ENCODE assay signal across 18 cellular contexts in genomic region chr7:104938741-104939390, GRCh38.
DNase-seq lines count a peak whose midpoint lies in the region; ATAC-seq and TF ChIP-seq lines count a peak whose summit lies in the region.
"Had no signal": no experiment of that assay in that cellular context is flagged by ENCODE, and none has a peak within 500 bp of the region (broad histone marks: within the 10 kb centered on the region; RNA-seq: fewer than 3 reads in every experiment).

No MANE protein-coding gene starts in this region.

- CTCF ChIA-PET in SK-N-SH (lab: Yijun Ruan, JAX): interaction anchor here (0.7 to 1.1 kb wide), 4 partner anchors 13 to 30 kb away, joined by 3 to 4 read pairs (median 4); no protein-coding TSS in a partner anchor

- H3K4me1 ChIP-seq in SK-N-SH (ENCODE audit: control insufficient read depth in 1 of 2, insufficient read depth in 2 of 2, low read depth in 1 of 2, low read length in 1 of 2) (peaks cover 0 to 16% of the 10 kb centered on the region in 2 experiments; a peak in 2 of 4 replicates), aorta (ENCODE audit: control insufficient read depth in 1 of 2, insufficient read depth in 2 of 2, low read length in 2 of 2) (no peaks in the 10 kb centered on the region)

- no peaks in the 10 kb centered on the region for H3K36me3 ChIP-seq in SK-N-SH (replicated peaks in 1 of 2; ENCODE audit: control insufficient read depth in 1 of 2, insufficient read depth in 2 of 2, low read length in 1 of 2)
- no peaks in the 10 kb centered on the region for H3K36me3 ChIP-seq in aorta (ENCODE audit: control insufficient read depth in 1 of 2, insufficient read depth in 2 of 2, low read length in 1 of 2)
- H3K36me3 ChIP-seq: BE2C, cardiac muscle cell, esophagus muscularis mucosa, spleen, tibial nerve, WERI-Rb-1 had no signal

- no peak; the same call in 2 of the 3 replicates for ATAC-seq in SK-N-SH treated with all-trans-retinoic acid at 6 μM for 48 hours
- peak; percentile 38 for ATAC-seq in HG03025 (IDR thresholded peaks at IDR 0.05; ENCODE audit: low FRiP score, unreplicated experiment)
- no peak for ATAC-seq in naive thymus-derived CD8-positive, alpha-beta T cell
- no peak for ATAC-seq in aorta (ENCODE audit: low FRiP score)

- TF ChIP-seq CTCF in SK-N-SH (IDR thresholded peaks at IDR 0.05) (no peak), GM13976 (IDR thresholded peaks at IDR 0.05; ENCODE audit: borderline replicate concordance, control extremely low read depth, extremely low read depth, insufficient read depth, missing control alignments) (no peak)

- WGBS in SK-N-SH (ENCODE audit: low lambda C conversion rate): 100% methylated on average over 1 of the region's 1 CpG
- 72 to 79% methylated on average over 1 of the region's 1 CpG for WGBS in aorta, 2 donors

- intact Hi-C loops in aorta (cut with DNase I): no loop called here

- no peak overlapping the region for H3K4me2 ChIP-seq in SK-N-SH

- H3K9me3 Mint-ChIP-seq in activated naive CD8-positive, alpha-beta T cell (ENCODE audit: low read depth): no peaks in the 10 kb centered on the region
- H3K9me3 Mint-ChIP-seq in naive thymus-derived CD8-positive, alpha-beta T cell: peaks cover 0 to 3% (median 0%) of the 10 kb centered on the region in 9 donors

- H3K27me3 ChIP-seq in SK-N-SH (ENCODE audit: insufficient read depth) (no peaks in the 10 kb centered on the region), aorta (ENCODE audit: control insufficient read depth in 1 of 2, insufficient read depth in 2 of 2, low read length in 1 of 2) (no peaks in the 10 kb centered on the region)
- H3K27me3 ChIP-seq: BE2C, cardiac muscle cell, esophagus muscularis mucosa, spleen, tibial nerve had no signal

- DNase-seq in SK-N-SH (peak; percentile 59), GM13976 (ENCODE audit: low spot score) (no peak), aorta (no peak), NCI-H526 (lab: John Stamatoyannopoulos, UW) (no peak)
- DNase-seq in naive thymus-derived CD8-positive, alpha-beta T cell: no peak
- DNase-seq: activated naive CD4-positive, alpha-beta T cell treated with anti-CD3 and anti-CD28 coated beads, Interleukin-2, amount 50 U/mL, for 16 hours; BE2C; H9; spleen; SW 1271; WERI-Rb-1 had no signal

- peaks cover 2% of the 10 kb centered on the region for H3K36me3 Mint-ChIP-seq in activated naive CD8-positive, alpha-beta T cell
- H3K36me3 Mint-ChIP-seq in naive thymus-derived CD8-positive, alpha-beta T cell: no peaks in the 10 kb centered on the region

- in situ Hi-C loops in GM13976 (cut with MboI; ENCODE audit: low sequenced_read_pairs, unreplicated experiment): no loop called here

- H3K4me1 Mint-ChIP-seq in activated naive CD8-positive, alpha-beta T cell (ENCODE audit: low read depth): peaks cover 36% of the 10 kb centered on the region
- peaks cover 14 to 45% (median 30%) of the 10 kb centered on the region in 4 donors for H3K4me1 Mint-ChIP-seq in naive thymus-derived CD8-positive, alpha-beta T cell

- H3K4me3 Mint-ChIP-seq in activated naive CD8-positive, alpha-beta T cell: no peak overlapping the region
- H3K4me3 Mint-ChIP-seq in naive thymus-derived CD8-positive, alpha-beta T cell: peak overlapping the region in 4 of 10 donors; percentile 21 to 64 (median 52)
- H3K4me3 Mint-ChIP-seq: H9 had no signal

- no peak overlapping the region for H2AFZ ChIP-seq in SK-N-SH (ENCODE audit: low read depth)

- H3K27ac ChIP-seq in SK-N-SH (ENCODE audit: low read depth in 2 of 2, low read length in 1 of 2) (peak overlapping the region in 1 of 2 experiments; percentile 75; a peak in 3 of 4 replicates), aorta (ENCODE audit: low read depth in 1 of 2, low read length in 2 of 2) (no peak overlapping the region)
- H3K27ac ChIP-seq: 22Rv1, cardiac muscle cell, esophagus muscularis mucosa, tibial nerve, WERI-Rb-1 had no signal

- H3K4me3 ChIP-seq in SK-N-SH (ENCODE audit: low read depth in 2 of 2, low read length in 1 of 2): no peak overlapping the region
- H3K4me3 ChIP-seq in aorta (ENCODE audit: low read length in 2 of 2): no peak overlapping the region
- H3K4me3 ChIP-seq: cardiac muscle cell, esophagus muscularis mucosa, spleen, tibial nerve had no signal

- H3K9ac ChIP-seq in SK-N-SH: no peak overlapping the region

- POLR2A ChIA-PET in SK-N-SH (lab: Yijun Ruan, JAX): no interaction called here
- POLR2A ChIA-PET in naive thymus-derived CD8-positive, alpha-beta T cell (lab: Charles Lee): no interaction called here

- H3K79me2 ChIP-seq in SK-N-SH (ENCODE audit: insufficient read depth): no peaks in the 10 kb centered on the region

- TF ChIP-seq RAD21 in SK-N-SH (IDR thresholded peaks at IDR 0.05; ENCODE audit: low read length): no peak

- H3K27ac Mint-ChIP-seq in activated naive CD8-positive, alpha-beta T cell: peak overlapping the region; percentile 68
- H3K27ac Mint-ChIP-seq in naive thymus-derived CD8-positive, alpha-beta T cell: peak overlapping the region; percentile 9 to 89 (median 60)
- H3K27ac Mint-ChIP-seq: H9 had no signal

- peaks cover 3% of the 10 kb centered on the region for H3F3A ChIP-seq in SK-N-SH (replicated peaks; ENCODE audit: insufficient read depth)

- no peaks in the 10 kb centered on the region for H3K27me3 Mint-ChIP-seq in activated naive CD8-positive, alpha-beta T cell
- no peaks in the 10 kb centered on the region for H3K27me3 Mint-ChIP-seq in naive thymus-derived CD8-positive, alpha-beta T cell

- peak in 1 of 2 experiments; percentile 78; a peak in 2 of 4 replicates for TF ChIP-seq EP300 in SK-N-SH (IDR thresholded peaks at IDR 0.05; ENCODE audit: borderline replicate concordance in 1 of 2, low read depth in 1 of 2, low read length in 1 of 2)

- no peaks in the 10 kb centered on the region for H4K20me1 ChIP-seq in SK-N-SH (ENCODE audit: insufficient read depth)

- H3K9me3 ChIP-seq in SK-N-SH (no peaks in the 10 kb centered on the region), aorta (ENCODE audit: control insufficient read depth, low read length) (no peaks in the 10 kb centered on the region)
- H3K9me3 ChIP-seq: BE2C, esophagus muscularis mucosa, tibial nerve had no signal

- H3K9me2 ChIP-seq in SK-N-SH: no peaks in the 10 kb centered on the region

TF ChIP-seq in SK-N-SH, 30 proteins besides CTCF, POLR2A, EP300 and RAD21 (continues in another document):
- TF ChIP-seq GATA2 (CRISPR knock-in tag; IDR thresholded peaks at IDR 0.05) (peak; percentile 15; the same call in 1 of the 2 replicates), SMC3 (IDR thresholded peaks at IDR 0.05; ENCODE audit: low read depth, low read length) (no peak), ZBTB33 (IDR thresholded peaks at IDR 0.05; ENCODE audit: borderline replicate concordance, low read depth) (no peak), USF2 (IDR thresholded peaks at IDR 0.05; ENCODE audit: borderline replicate concordance, low read depth, low read length) (no peak), CHD2 (IDR thresholded peaks at IDR 0.05; ENCODE audit: low read length, partially characterized antibody) (no peak)

TF ChIP-seq in SK-N-SH treated with all-trans-retinoic acid at 6 μM for 48 hours, 23 proteins besides CTCF, POLR2A, EP300 and RAD21 (continues in another document):
- TF ChIP-seq ZNF565 (CRISPR knock-in tag; conservative IDR thresholded peaks at IDR 0.05; ENCODE audit: low read depth) (no peak), ZC3H10 (CRISPR knock-in tag; IDR thresholded peaks at IDR 0.05) (no peak), ISL1 (CRISPR knock-in tag; IDR thresholded peaks at IDR 0.05) (no peak), ARNTL (CRISPR knock-in tag; IDR thresholded peaks at IDR 0.05; ENCODE audit: borderline replicate concordance, low read depth) (no peak), ESRRG (CRISPR knock-in tag; IDR thresholded peaks at IDR 0.05) (no peak), TCF4 (CRISPR knock-in tag; IDR thresholded peaks at IDR 0.05; ENCODE audit: borderline replicate concordance) (no peak), ZNF70 (CRISPR knock-in tag; IDR thresholded peaks at IDR 0.05) (no peak), BACH2 (CRISPR knock-in tag; IDR thresholded peaks at IDR 0.05; ENCODE audit: borderline replicate concordance) (no peak), CSRNP3 (CRISPR knock-in tag; IDR thresholded peaks at IDR 0.05) (no peak), RARB (CRISPR knock-in tag; IDR thresholded peaks at IDR 0.05) (no peak), ZNF8 (CRISPR knock-in tag; IDR thresholded peaks at IDR 0.05) (no peak), ZFP30 (CRISPR knock-in tag; IDR thresholded peaks at IDR 0.05) (no peak), TSHZ2 (CRISPR knock-in tag; IDR thresholded peaks at IDR 0.05) (no peak)
